Comparison of ENCODE assay signal across 8 cellular contexts in genomic region chr6:35804996-35805736, GRCh38. TPM values are rescaled to one million over a fixed set of nuclear protein-coding genes. Genes with fewer than 3 reads are reported as not detected.
DNase-seq lines count a peak whose midpoint lies in the region; ATAC-seq and TF ChIP-seq lines count a peak whose summit lies in the region.

Gene LHFPL5, plus strand, starts transcription at chr6:35805352. Its CDS starts 319 bp downstream, at chr6:35805671.

- no peak within 1 kb of the TSS for H3K4ac ChIP-seq in IMR-90 (ENCODE audit: low read depth, low read length)

- TF ChIP-seq POLR2A in IMR-90 (IDR thresholded peaks at IDR 0.05; ENCODE audit: low read depth, low read length) (no peak), adrenal gland (IDR thresholded peaks at IDR 0.05) (no peak)

- H3K14ac ChIP-seq in IMR-90 (replicated peaks; ENCODE audit: low read depth, low read length) = no peak within 1 kb of the TSS

- H3K9me3 Mint-ChIP-seq in CD4-positive, CD25-positive, alpha-beta regulatory T cell = peaks cover 0 to 2% (median 0%) of the 10 kb centered on the region in 7 donors

- H3K4me3 Mint-ChIP-seq in CD4-positive, CD25-positive, alpha-beta regulatory T cell = no peak within 1 kb of the TSS

- no peaks in the 10 kb centered on the region for H3K9me3 ChIP-seq in CD4-positive, CD25-positive, alpha-beta regulatory T cell (ENCODE audit: control insufficient read depth in 2 of 2, low read length in 2 of 2)
- H3K9me3 ChIP-seq in IMR-90 (ENCODE audit: control insufficient read depth, insufficient read depth, low read length) (no peaks in the 10 kb centered on the region), adrenal gland (replicated peaks in 1 of 3) (no peaks in the 10 kb centered on the region)

- TF ChIP-seq CTCF in IMR-90 (conservative IDR thresholded peaks at IDR 0.05; ENCODE audit: low read depth, low read length) (no peak), adrenal gland (IDR thresholded peaks at IDR 0.05) (no peak)

- no peak within 1 kb of the TSS for H2BK5ac ChIP-seq in IMR-90 (ENCODE audit: low read depth, low read length, poor library complexity, severe bottlenecking)

- H3K4me3 ChIP-seq in CD4-positive, CD25-positive, alpha-beta regulatory T cell (ENCODE audit: low read depth, low read length) = no peak within 1 kb of the TSS
- H3K4me3 ChIP-seq in IMR-90 (ENCODE audit: insufficient read depth, low read depth, low read length) (no peak within 1 kb of the TSS; the same call in 1 of the 2 replicates), adrenal gland (peak within 1 kb of the TSS in 1 of 4 donors; percentile 44)

- no TSS peak for BruUV-seq in IMR-90 (replicated peaks; lab: Mats Ljungman, UMichigan)

- peak within 1 kb of the TSS; percentile 88 for H2AFZ ChIP-seq in IMR-90 (replicated peaks; ENCODE audit: low read length, poor library complexity)

- no peak within 1 kb of the TSS for H2BK15ac ChIP-seq in IMR-90 (ENCODE audit: low read depth, low read length)

- no peak within 1 kb of the TSS for H2AK5ac ChIP-seq in IMR-90 (ENCODE audit: low read depth, low read length)

- no peaks in the 10 kb centered on the region for H4K20me1 ChIP-seq in IMR-90 (ENCODE audit: insufficient read depth, low read length)

- no peaks in the 10 kb centered on the region for H3K79me1 ChIP-seq in IMR-90 (ENCODE audit: low read depth in 1 of 2, low read length in 2 of 2)

- H3K4me1 ChIP-seq in CD4-positive, CD25-positive, alpha-beta regulatory T cell (ENCODE audit: control insufficient read depth, insufficient read depth, low read length, poor library complexity, severe bottlenecking) = no peaks in the 10 kb centered on the region
- H3K4me1 ChIP-seq in IMR-90 (ENCODE audit: control insufficient read depth, insufficient read depth, low read length) (no peaks in the 10 kb centered on the region), adrenal gland (replicated peaks in 1 of 2) (no peaks in the 10 kb centered on the region)

- POLR2A ChIA-PET in IMR-90 (lab: Charles Lee; ENCODE audit: unreplicated experiment) = no interaction called here

- peaks cover 22% of the 10 kb centered on the region for H3K27me3 Mint-ChIP-seq in CD4-positive, CD25-positive, alpha-beta regulatory T cell

- no peak within 1 kb of the TSS for H4K8ac ChIP-seq in IMR-90 (ENCODE audit: low read depth in 2 of 2, low read length in 2 of 2)

- H3K36me3 ChIP-seq in CD4-positive, CD25-positive, alpha-beta regulatory T cell (ENCODE audit: control insufficient read depth, insufficient read depth, low read length) = no peaks in the 10 kb centered on the region
- H3K36me3 ChIP-seq in IMR-90 (ENCODE audit: control insufficient read depth, insufficient read depth, low read length) (no peaks in the 10 kb centered on the region), adrenal gland (replicated peaks in 1 of 2) (no peaks in the 10 kb centered on the region)

- no peak within 1 kb of the TSS for H3K27ac ChIP-seq in CD4-positive, CD25-positive, alpha-beta regulatory T cell (ENCODE audit: insufficient read depth, low read length, poor library complexity, severe bottlenecking)
- H3K27ac ChIP-seq in IMR-90 (ENCODE audit: insufficient read depth, low read length) = no peak within 1 kb of the TSS
- no peak within 1 kb of the TSS for H3K27ac ChIP-seq in adrenal gland

- no peak within 1 kb of the TSS for H2BK20ac ChIP-seq in IMR-90 (ENCODE audit: low read depth, low read length)

- H3K27ac Mint-ChIP-seq in CD4-positive, CD25-positive, alpha-beta regulatory T cell = no peak within 1 kb of the TSS

- TF ChIP-seq RAD21 in IMR-90 (IDR thresholded peaks at IDR 0.05; ENCODE audit: low read length) = no peak

- dilution Hi-C loops in IMR-90 (cut with HindIII; ENCODE audit: low sequenced_read_pairs, unreplicated experiment) = no loop called here

- H3K23ac ChIP-seq in IMR-90 (ENCODE audit: low read depth, low read length) = no peak within 1 kb of the TSS

- no peak within 1 kb of the TSS for H3K56ac ChIP-seq in IMR-90 (ENCODE audit: extremely low read depth, insufficient read depth, low read length)

- no peak within 1 kb of the TSS for H3K18ac ChIP-seq in IMR-90 (ENCODE audit: low read depth, low read length)

- no peak within 1 kb of the TSS for H2BK120ac ChIP-seq in IMR-90 (ENCODE audit: low read depth, low read length)

- CTCF ChIA-PET in IMR-90 (lab: Yijun Ruan, JAX) = no interaction called here

- 75% methylated on average over 4 of the region's 40 CpGs; no CpG with 5 or more reads in 1 of the 2 experiments for whole genome bisulfite sequencing in IMR-90 (ENCODE audit: extremely low coverage in 2 of 2, insufficient read length in 1 of 2), 2 experiments
- WGBS in adrenal gland, 4 donors = 11 to 60% (median 17%) methylated on average over 6 to 40 of the region's 40 CpGs

- in situ Hi-C loops in IMR-90 (cut with MboI; ENCODE audit: low sequenced_read_pairs) = no loop called here

- no peaks in the 10 kb centered on the region for H3K36me3 Mint-ChIP-seq in CD4-positive, CD25-positive, alpha-beta regulatory T cell

- no peak within 1 kb of the TSS for H3K9ac ChIP-seq in IMR-90 (ENCODE audit: low read depth, low read length)

- peaks cover 8% of the 10 kb centered on the region for H3K27me3 ChIP-seq in CD4-positive, CD25-positive, alpha-beta regulatory T cell (ENCODE audit: control insufficient read depth, insufficient read depth, low read length)
- H3K27me3 ChIP-seq in IMR-90 (ENCODE audit: control insufficient read depth, insufficient read depth, low read length) (peaks cover 3% of the 10 kb centered on the region), adrenal gland (no peaks in the 10 kb centered on the region)

- no peaks in the 10 kb centered on the region for H3K9me1 ChIP-seq in IMR-90 (ENCODE audit: insufficient read depth, low read length)

- no peak within 1 kb of the TSS for H4K91ac ChIP-seq in IMR-90 (ENCODE audit: insufficient read depth, low read depth, low read length)

- H4K5ac ChIP-seq in IMR-90 (ENCODE audit: low read depth, low read length) = no peak within 1 kb of the TSS

- ATAC-seq in CD4-positive, CD25-positive, alpha-beta regulatory T cell (ENCODE audit: low read depth in 2 of 2) = peak; percentile 34 to 52
- ATAC-seq in IMR-90 (ENCODE audit: low read depth) (peak; percentile 100), GM21423 (IDR thresholded peaks at IDR 0.05; ENCODE audit: unreplicated experiment) (no peak), HG03025 (IDR thresholded peaks at IDR 0.05; ENCODE audit: low FRiP score, unreplicated experiment) (no peak)

- peak in 2 of 3 donors; percentile 28 to 40 for DNase-seq in CD4-positive, CD25-positive, alpha-beta regulatory T cell
- no peak for DNase-seq in IMR-90
- DNase-seq in SHP77 (lab: John Stamatoyannopoulos, UW) = peak; percentile 47 to 83
- peak in 4 of 7 donors; percentile 40 to 53 (median 50) for DNase-seq in adrenal gland
- DNase-seq in iPS-NIHi7 (ENCODE audit: extremely low spot score) = peak; percentile 99
- DNase-seq in stimulated activated CD4-positive, alpha-beta T cell treated with anti-CD3 and anti-CD28 coated beads, Interleukin-4, amount 100 ng/mL, for 24 hours = peak; percentile 31

- no peak within 1 kb of the TSS for H2AK9ac ChIP-seq in IMR-90 (replicated peaks; ENCODE audit: low read depth, low read length, poor library complexity)

- intact Hi-C loops in IMR-90 (cut with micrococcal nuclease) (no loop called here), adrenal gland (cut with DNase I) (no loop called here)

- peaks cover 0 to 2% (median under 1%) of the 10 kb centered on the region in 4 donors for H3K4me1 Mint-ChIP-seq in CD4-positive, CD25-positive, alpha-beta regulatory T cell

- H3K4me2 ChIP-seq in IMR-90 (ENCODE audit: low read depth, low read length) = peak within 1 kb of the TSS; percentile 77

TF ChIP-seq in IMR-90, 13 proteins besides CTCF, POLR2A, EP300 and RAD21:
- no peak for TF ChIP-seq MXI1 (IDR thresholded peaks at IDR 0.05; ENCODE audit: borderline replicate concordance, low read depth, low read length)
- TF ChIP-seq MAZ (IDR thresholded peaks at IDR 0.05; ENCODE audit: borderline replicate concordance, low read depth, low read length) = peak; percentile 90; the same call in 1 of the 2 replicates

RNA-seq across cellular contexts. Expression of gene LHFPL5, which starts in this region (rescaled TPM):
- total RNA-seq in CD4-positive, CD25-positive, alpha-beta regulatory T cell = not detected
- not detected for polyA plus RNA-seq in CD4-positive, CD25-positive, alpha-beta regulatory T cell
- total RNA-seq in IMR-90 (2012; rRNA removed) = not detected in 2 replicates
- not detected in 2 replicates for polyA plus RNA-seq in IMR-90 (2012; rRNA removed)
- polyA plus RNA-seq in IMR-90 (2012; cell fraction: cytosol; rRNA removed) = not detected in 2 replicates
- not detected in 2 replicates for polyA plus RNA-seq in IMR-90 (2012; cell fraction: nucleus; rRNA removed; ENCODE audit: low replicate concordance)
- under 1 TPM in 1 of 8 donors, not detected in 7; 0.14 TPM for total RNA-seq in adrenal gland
- under 1 TPM in 1 of 3 donors, not detected in 2; 0.13 TPM for polyA plus RNA-seq in adrenal gland

Comparison
In these comparisons a context has a peak if more than half of its experiments do, and no peak if none do; other contexts are left out.
1. Peak in DNase-seq and ATAC-seq in CD4-positive, CD25-positive, alpha-beta regulatory T cell; RNA of the gene not detected or under 1 TPM.
2. Peak in ATAC-seq and H3K4me2 ChIP-seq in IMR-90; RNA of the gene not detected or under 1 TPM.
3. Peak in DNase-seq in adrenal gland; RNA of the gene not detected or under 1 TPM.